11 cellular contexts compared by ENCODE assay signal in the genomic region with DNA sequence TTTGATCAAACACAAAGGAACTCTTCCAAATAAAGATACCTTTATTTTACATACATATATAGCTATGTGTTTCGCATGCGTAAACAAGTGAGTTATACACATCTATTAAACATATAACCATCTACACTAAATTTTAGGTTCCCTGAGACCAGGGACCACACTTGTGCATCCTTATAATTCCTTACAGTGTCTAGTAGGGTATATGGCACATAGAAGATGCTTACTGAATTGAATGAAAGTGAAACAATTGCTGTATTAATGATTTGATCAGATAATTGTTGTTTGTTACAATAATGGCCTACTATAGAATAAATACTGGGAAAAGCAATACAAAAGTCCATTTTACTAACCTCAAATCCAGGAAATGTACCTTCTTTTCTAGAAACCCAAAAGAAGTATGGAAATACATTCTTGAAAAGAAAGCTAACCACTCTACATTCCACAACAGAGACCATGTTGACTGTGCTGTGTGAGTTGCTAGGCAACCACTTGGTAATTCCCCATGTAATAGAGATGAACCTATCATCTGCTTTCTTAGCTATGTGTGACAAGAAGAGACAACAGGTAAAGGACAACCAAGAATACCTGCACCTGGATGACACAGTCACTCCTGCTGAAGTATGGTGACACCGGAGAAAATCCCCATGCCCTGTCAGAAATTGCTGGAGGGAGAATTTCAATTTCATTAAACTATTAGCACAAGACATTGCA. TPM values are rescaled to one million over a fixed set of nuclear protein-coding genes. Genes with fewer than 3 reads are reported as not detected.
DNase-seq lines count a peak whose midpoint lies in the region; ATAC-seq and TF ChIP-seq lines count a peak whose summit lies in the region.
"Had no signal": no experiment of that assay in that cellular context is flagged by ENCODE, and none has a peak within 500 bp of the region (broad histone marks: within the 10 kb centered on the region; RNA-seq: fewer than 3 reads in every experiment).

No MANE protein-coding gene starts in this region.

- no peaks in the 10 kb centered on the region for H3K36me3 ChIP-seq in brain microvascular endothelial cell (replicated peaks)
- H3K36me3 ChIP-seq in prostate gland, result no peaks in the 10 kb centered on the region

- H3K27ac Mint-ChIP-seq in activated CD4-positive, alpha-beta T cell treated with anti-CD3 and anti-CD28 coated beads, Interleukin-2, amount 10 ng/mL, durations not matched to agents 7 days and 5 days, result peak overlapping the region; percentile 42
- no peak overlapping the region for H3K27ac Mint-ChIP-seq in activated CD4-positive, alpha-beta memory T cell treated with anti-CD3 and anti-CD28 coated beads for 36 hours

- no peak overlapping the region for H3K4me3 Mint-ChIP-seq in activated CD4-positive, alpha-beta T cell treated with anti-CD3 and anti-CD28 coated beads, Interleukin-2, amount 10 ng/mL, durations not matched to agents 7 days and 5 days
- H3K4me3 Mint-ChIP-seq in activated CD4-positive, alpha-beta memory T cell treated with anti-CD3 and anti-CD28 coated beads for 36 hours, result no peak overlapping the region
- H3K4me3 Mint-ChIP-seq: CD4-positive, CD25-positive, alpha-beta regulatory T cell had no signal

- peaks cover 9% of the 10 kb centered on the region for H3K4me1 ChIP-seq in prostate gland (replicated peaks)

- peaks cover 14% of the 10 kb centered on the region for H3K4me1 Mint-ChIP-seq in activated CD4-positive, alpha-beta T cell treated with anti-CD3 and anti-CD28 coated beads, Interleukin-2, amount 10 ng/mL, durations not matched to agents 7 days and 5 days
- peaks cover 8% of the 10 kb centered on the region for H3K4me1 Mint-ChIP-seq in activated CD4-positive, alpha-beta memory T cell treated with anti-CD3 and anti-CD28 coated beads for 36 hours (ENCODE audit: low read depth)

- TF ChIP-seq CTCF in brain microvascular endothelial cell (IDR thresholded peaks at IDR 0.05; ENCODE audit: low read depth, low read length, missing control alignments) (no peak), prostate gland (IDR thresholded peaks at IDR 0.05) (no peak), dorsolateral prefrontal cortex (IDR thresholded peaks at IDR 0.05 in 54 of 56, conservative IDR thresholded peaks at IDR 0.05 in 2 of 56; ENCODE audit: low read depth in 1 of 56, partially characterized antibody in 56 of 56) (no peak)

- peaks cover 2% of the 10 kb centered on the region for H3K27me3 Mint-ChIP-seq in activated CD4-positive, alpha-beta T cell treated with anti-CD3 and anti-CD28 coated beads, Interleukin-2, amount 10 ng/mL, durations not matched to agents 7 days and 5 days
- H3K27me3 Mint-ChIP-seq in activated CD4-positive, alpha-beta memory T cell treated with anti-CD3 and anti-CD28 coated beads for 36 hours, result peaks cover under 1% of the 10 kb centered on the region

- 79% methylated on average over 3 of the region's 3 CpGs for WGBS in prostate gland

- POLR2A ChIA-PET in activated CD4-positive, alpha-beta T cell treated with anti-CD3 and anti-CD28 coated beads, Interleukin-2, amount 10 ng/mL, durations not matched to agents 7 days and 5 days (lab: Charles Lee), result interaction anchor here (0.5 kb wide), 1 partner anchor 364 kb away, joined by 5 read pairs; no protein-coding TSS in a partner anchor
- POLR2A ChIA-PET in activated CD4-positive, alpha-beta memory T cell treated with anti-CD3 and anti-CD28 coated beads for 36 hours (lab: Charles Lee), result no interaction called here

- no peaks in the 10 kb centered on the region for H3K36me3 Mint-ChIP-seq in activated CD4-positive, alpha-beta T cell treated with anti-CD3 and anti-CD28 coated beads, Interleukin-2, amount 10 ng/mL, durations not matched to agents 7 days and 5 days (ENCODE audit: low read depth)
- H3K36me3 Mint-ChIP-seq in activated CD4-positive, alpha-beta memory T cell treated with anti-CD3 and anti-CD28 coated beads for 36 hours, result no peaks in the 10 kb centered on the region
- H3K36me3 Mint-ChIP-seq: CD4-positive, CD25-positive, alpha-beta regulatory T cell had no signal

- CTCF ChIA-PET in activated CD4-positive, alpha-beta T cell treated with anti-CD3 and anti-CD28 coated beads, Interleukin-2, amount 10 ng/mL, durations not matched to agents 7 days and 5 days (lab: Charles Lee), result interaction anchor here (0.7 to 4.0 kb wide), 7 partner anchors 10 to 211 kb away, joined by 3 to 15 read pairs (median 5); no protein-coding TSS in a partner anchor
- CTCF ChIA-PET in activated CD4-positive, alpha-beta memory T cell treated with anti-CD3 and anti-CD28 coated beads for 36 hours (lab: Charles Lee), result interaction anchor here (0.6 to 11.3 kb wide), 10 partner anchors 8 to 399 kb away, joined by 3 to 98 read pairs (median 4); no protein-coding TSS in a partner anchor

- no peaks in the 10 kb centered on the region for H3K27me3 ChIP-seq in brain microvascular endothelial cell (replicated peaks)
- no peaks in the 10 kb centered on the region for H3K27me3 ChIP-seq in prostate gland (replicated peaks; ENCODE audit: insufficient read depth)
- H3K27me3 ChIP-seq in dorsolateral prefrontal cortex, result no peaks in the 10 kb centered on the region

- H3K9me3 Mint-ChIP-seq in activated CD4-positive, alpha-beta T cell treated with anti-CD3 and anti-CD28 coated beads, Interleukin-2, amount 10 ng/mL, durations not matched to agents 7 days and 5 days, result peaks cover 6% of the 10 kb centered on the region
- peaks cover 4% of the 10 kb centered on the region for H3K9me3 Mint-ChIP-seq in activated CD4-positive, alpha-beta memory T cell treated with anti-CD3 and anti-CD28 coated beads for 36 hours

- no peak overlapping the region for H3K4me3 ChIP-seq in brain microvascular endothelial cell (ENCODE audit: low read depth, low read length)
- no peak overlapping the region for H3K4me3 ChIP-seq in prostate gland
- H3K4me3 ChIP-seq in dorsolateral prefrontal cortex, result no peak overlapping the region

- intact Hi-C loops in prostate gland (cut with DNase I), result no loop called here
- intact Hi-C loops in activated CD4-positive, alpha-beta memory T cell treated with anti-CD3 and anti-CD28 coated beads for 36 hours (cut with micrococcal nuclease), result no loop called here
- intact Hi-C loops in dorsolateral prefrontal cortex (cut with DNase I), result no loop called here

- in situ Hi-C loops in brain microvascular endothelial cell (cut with HindIII; ENCODE audit: low pct_ligation_motif_present, low sequenced_read_pairs), result no loop called here

- no peak for TF ChIP-seq POLR2A in prostate gland (IDR thresholded peaks at IDR 0.05)

- H3K27ac ChIP-seq in brain microvascular endothelial cell (no peak overlapping the region), prostate gland (peak overlapping the region in 1 of 2 donors; percentile 82), dorsolateral prefrontal cortex (no peak overlapping the region)

- peak; percentile 60 for ATAC-seq in HG03354 (IDR thresholded peaks at IDR 0.05; ENCODE audit: poor library complexity, severe bottlenecking, unreplicated experiment)

- H3K9me3 ChIP-seq in prostate gland, result no peaks in the 10 kb centered on the region

- peak; percentile 27 for DNase-seq in activated CD4-positive, alpha-beta T cell treated with anti-CD3 and anti-CD28 coated beads, Interleukin-2, amount 10 ng/mL, durations not matched to agents 7 days and 5 days
- DNase-seq in activated CD4-positive, alpha-beta T cell treated with anti-CD3 and anti-CD28 coated beads for 1 hour, result no peak
- DNase-seq in brain microvascular endothelial cell, result peak; percentile 68
- peak; percentile 45 for DNase-seq in prostate gland (ENCODE audit: low spot score)
- no peak for DNase-seq in activated CD4-positive, alpha-beta memory T cell treated with anti-CD3 and anti-CD28 coated beads for 36 hours
- DNase-seq in DMS79 treated with DMSO at 0.1 percent for 48 hours (lab: John Stamatoyannopoulos, UW), result no peak
- no peak for DNase-seq in dorsolateral prefrontal cortex
- DNase-seq: activated CD4-positive, alpha-beta T cell treated with anti-CD3 and anti-CD28 coated beads, Interleukin-2, amount 50 U/mL, for 48 hours; head of caudate nucleus had no signal

RNA-seq across cellular contexts. Expression of a gene that starts 11.9 kb away (rescaled TPM):
- 10 to 100 TPM; 14.4 to 15.1 TPM for total RNA-seq in activated CD4-positive, alpha-beta T cell treated with anti-CD3 and anti-CD28 coated beads, Interleukin-2, amount 10 ng/mL, durations not matched to agents 7 days and 5 days
- total RNA-seq in prostate gland (10 to 100 TPM; 45.1 to 63.3 TPM), dorsolateral prefrontal cortex (100 to 1,000 TPM in 30 of 120 experiments, 10 to 100 TPM in 90; 63.6 to 149 (median 93.0) TPM)
- 1 to 10 TPM; 7.3 to 7.5 TPM for total RNA-seq in activated CD4-positive, alpha-beta memory T cell treated with anti-CD3 and anti-CD28 coated beads for 36 hours

RNA-seq across cellular contexts. Expression of a gene that starts 55.4 kb away (rescaled TPM):
- not detected for total RNA-seq in activated CD4-positive, alpha-beta T cell treated with anti-CD3 and anti-CD28 coated beads, Interleukin-2, amount 10 ng/mL, durations not matched to agents 7 days and 5 days
- total RNA-seq in prostate gland, result under 1 TPM in 1 of 2 donors, not detected in 1; 0.11 TPM
- total RNA-seq in activated CD4-positive, alpha-beta memory T cell treated with anti-CD3 and anti-CD28 coated beads for 36 hours, result not detected
- 100 to 1,000 TPM in 1 of 120 experiments, 10 to 100 TPM in 119; 19.6 to 100 (median 62.4) TPM for total RNA-seq in dorsolateral prefrontal cortex
- total RNA-seq: CD4-positive, CD25-positive, alpha-beta regulatory T cell had no signal

RNA-seq across cellular contexts. Expression of a gene that starts 57.7 kb away (rescaled TPM):
- 10 to 100 TPM; 26.0 to 29.9 TPM for total RNA-seq in activated CD4-positive, alpha-beta T cell treated with anti-CD3 and anti-CD28 coated beads, Interleukin-2, amount 10 ng/mL, durations not matched to agents 7 days and 5 days
- total RNA-seq in prostate gland (100 to 1,000 TPM; 113 to 141 TPM), dorsolateral prefrontal cortex (10 to 100 TPM; 30.1 to 62.8 (median 41.3) TPM)
- 10 to 100 TPM; 38.5 to 41.1 TPM for total RNA-seq in activated CD4-positive, alpha-beta memory T cell treated with anti-CD3 and anti-CD28 coated beads for 36 hours

Comparison
In these comparisons a context has a peak if more than half of its experiments do, and no peak if none do; other contexts are left out.
1. DNase-seq: peak in activated CD4-positive, alpha-beta T cell treated with anti-CD3 and anti-CD28 coated beads, Interleukin-2, amount 10 ng/mL, durations not matched to agents 7 days and 5 days (single experiment), brain microvascular endothelial cell (single experiment) and prostate gland (single experiment); none in activated CD4-positive, alpha-beta T cell treated with anti-CD3 and anti-CD28 coated beads for 1 hour (single experiment), activated CD4-positive, alpha-beta memory T cell treated with anti-CD3 and anti-CD28 coated beads for 36 hours (single experiment), DMS79 treated with DMSO at 0.1 percent for 48 hours (single experiment) and dorsolateral prefrontal cortex (0 of 10).
2. RNA of a gene that starts 55.4 kb away (total RNA-seq): 19.6 to 100 TPM in dorsolateral prefrontal cortex; 0.11 TPM in prostate gland, not detected in activated CD4-positive, alpha-beta T cell treated with anti-CD3 and anti-CD28 coated beads, Interleukin-2, amount 10 ng/mL, durations not matched to agents 7 days and 5 days and not detected in activated CD4-positive, alpha-beta memory T cell treated with anti-CD3 and anti-CD28 coated beads for 36 hours; every median in the first group is over 10 times any median in the second.